21 cellular contexts compared by ENCODE assay signal in genomic region chr10:72099054-72099921, GRCh38. TPM values are rescaled to one million over a fixed set of nuclear protein-coding genes. Genes with fewer than 3 reads are reported as not detected.
DNase-seq lines count a peak whose midpoint lies in the region; ATAC-seq, FAIRE-seq and TF ChIP-seq lines count a peak whose summit lies in the region.
"Had no signal": no experiment of that assay in that cellular context is flagged by ENCODE, and none has a peak within 500 bp of the region (broad histone marks: within the 10 kb centered on the region; RNA-seq: fewer than 3 reads in every experiment).

No MANE protein-coding gene starts in this region.

- H3K9me3 Mint-ChIP-seq in activated naive CD8-positive, alpha-beta T cell treated with anti-CD3 and anti-CD28 coated beads for 36 hours = peaks cover 4% of the 10 kb centered on the region
- no peaks in the 10 kb centered on the region for H3K9me3 Mint-ChIP-seq in type B pancreatic cell
- H3K9me3 Mint-ChIP-seq: activated CD8-positive, alpha-beta T cell treated with anti-CD3 and anti-CD28 coated beads for 36 hours; activated naive CD8-positive, alpha-beta T cell treated with anti-CD3 and anti-CD28 coated beads, Interleukin-2, amount 10 ng/mL, durations not matched to agents 7 days and 5 days; activated T-cell treated with anti-CD3 and anti-CD28 coated beads, Interleukin-2, amount 50 U/mL, for 24 hours; CD4-positive, CD25-positive, alpha-beta regulatory T cell; naive thymus-derived CD8-positive, alpha-beta T cell; stimulated activated memory B cell treated with anti-CD40 and anti-IgM and Interleukin-4, amounts not matched to agents 10 μg/mL and 1 μg/mL and 100 μg/mL, for 72 hours had no signal

- POLR2A ChIA-PET in HepG2 (lab: Yijun Ruan, JAX) = interaction anchor here (1.3 to 1.4 kb wide), 2 partner anchors 117 to 174 kb away, joined by 3 to 5 read pairs; partner anchors contain the start of gene ASCC1

- no peaks in the 10 kb centered on the region for H3K79me2 ChIP-seq in HepG2 (ENCODE audit: insufficient read depth, low read length)

- H2AFZ ChIP-seq in HepG2 (ENCODE audit: low read length) = no peak overlapping the region

- peaks cover 61% of the 10 kb centered on the region for H3K4me1 Mint-ChIP-seq in activated naive CD8-positive, alpha-beta T cell treated with anti-CD3 and anti-CD28 coated beads for 36 hours
- H3K4me1 Mint-ChIP-seq in type B pancreatic cell (ENCODE audit: unreplicated experiment) = peaks cover 30% of the 10 kb centered on the region

- H3K4me1 ChIP-seq in right atrium auricular region = peaks cover 0 to 19% of the 10 kb centered on the region in 2 donors
- peaks cover 65% of the 10 kb centered on the region for H3K4me1 ChIP-seq in HepG2 (ENCODE audit: insufficient read depth, low read length)
- H3K4me1 ChIP-seq: psoas muscle had no signal

- no peak for TF ChIP-seq EP300 in HepG2 (IDR thresholded peaks at IDR 0.05; ENCODE audit: low read depth in 2 of 2, low read length in 2 of 2)
- no peak for TF ChIP-seq EP300 in HepG2 (CRISPR knock-in tag; IDR thresholded peaks at IDR 0.05; ENCODE audit: borderline replicate concordance)

- CTCF ChIA-PET in HepG2 (lab: Yijun Ruan, JAX; ENCODE audit: low intra/inter-chr PET ratio, low total read pairs) = no interaction called here

- H3K9me3 ChIP-seq in right atrium auricular region (no peaks in the 10 kb centered on the region), HepG2 (ENCODE audit: low read length) (no peaks in the 10 kb centered on the region)
- H3K9me3 ChIP-seq: psoas muscle had no signal

- H3K36me3 Mint-ChIP-seq in activated naive CD8-positive, alpha-beta T cell treated with anti-CD3 and anti-CD28 coated beads for 36 hours = peaks cover 71% of the 10 kb centered on the region
- peaks cover 46% of the 10 kb centered on the region for H3K36me3 Mint-ChIP-seq in type B pancreatic cell

- no peak for ATAC-seq in left ventricle myocardium superior
- peak; percentile 8 for ATAC-seq in HepG2
- ATAC-seq in HG02973 (IDR thresholded peaks at IDR 0.05; ENCODE audit: unreplicated experiment) = no peak
- no peak for ATAC-seq in HG03095 (IDR thresholded peaks at IDR 0.05; ENCODE audit: unreplicated experiment)
- ATAC-seq: activated CD8-positive, alpha-beta T cell treated with anti-CD3 and anti-CD28 coated beads for 36 hours; naive thymus-derived CD8-positive, alpha-beta T cell; psoas muscle; Right ventricle myocardium inferior; stimulated activated memory B cell treated with anti-CD40 and anti-IgM and Interleukin-4, amounts not matched to agents 10 μg/mL and 1 μg/mL and 100 μg/mL, for 72 hours had no signal

- no peak overlapping the region for H3K4me3 Mint-ChIP-seq in activated naive CD8-positive, alpha-beta T cell treated with anti-CD3 and anti-CD28 coated beads for 36 hours
- no peak overlapping the region for H3K4me3 Mint-ChIP-seq in type B pancreatic cell
- H3K4me3 Mint-ChIP-seq: activated CD8-positive, alpha-beta T cell treated with anti-CD3 and anti-CD28 coated beads for 36 hours; activated naive CD8-positive, alpha-beta T cell treated with anti-CD3 and anti-CD28 coated beads, Interleukin-2, amount 10 ng/mL, durations not matched to agents 7 days and 5 days; activated T-cell treated with anti-CD3 and anti-CD28 coated beads, Interleukin-2, amount 50 U/mL, for 24 hours; CD4-positive, CD25-positive, alpha-beta regulatory T cell; naive thymus-derived CD8-positive, alpha-beta T cell; stimulated activated memory B cell treated with anti-CD40 and anti-IgM and Interleukin-4, amounts not matched to agents 10 μg/mL and 1 μg/mL and 100 μg/mL, for 72 hours had no signal

- DNase-seq in right atrium auricular region (ENCODE audit: low spot score) (no peak), left ventricle myocardium superior (no peak), HepG2 (ENCODE audit: low spot score) (peak; percentile 28), type B pancreatic cell (ENCODE audit: extremely low spot score, unreplicated experiment) (no peak), NCI-H524 (lab: John Stamatoyannopoulos, UW) (no peak)
- no peak for DNase-seq in activated naive CD8-positive, alpha-beta T cell treated with anti-CD3 and anti-CD28 coated beads for 36 hours
- DNase-seq: activated CD8-positive, alpha-beta T cell treated with anti-CD3 and anti-CD28 coated beads for 36 hours; activated naive CD8-positive, alpha-beta T cell treated with anti-CD3 and anti-CD28 coated beads, Interleukin-2, amount 10 ng/mL, durations not matched to agents 7 days and 5 days; activated T-cell treated with anti-CD3 and anti-CD28 coated beads, Interleukin-2, amount 50 U/mL, for 24 hours; CD4-positive, CD25-positive, alpha-beta regulatory T cell; naive thymus-derived CD8-positive, alpha-beta T cell; NCI-H187; NK-92 treated with Interleukin-12 subunit alpha and Interleukin-12 subunit beta, amount 100 ng/mL, for 24 hours; psoas muscle; T-helper 1 cell; trophoblast cell had no signal

- H3K27ac ChIP-seq in right atrium auricular region (peak overlapping the region; percentile 64 to 86), HepG2 (ENCODE audit: extremely low read length, insufficient read depth, low read length) (peak overlapping the region; percentile 93)
- H3K27ac ChIP-seq: psoas muscle had no signal

- BruUV-seq in HepG2 (replicated peaks; lab: Mats Ljungman, UMichigan) = TSS peak; percentile 78

- TF ChIP-seq POLR2A in HepG2 (IDR thresholded peaks at IDR 0.05; ENCODE audit: insufficient read depth in 1 of 2, low read depth in 2 of 2, low read length in 2 of 2) = no peak

- peak overlapping the region; percentile 47 for H3K27ac Mint-ChIP-seq in activated naive CD8-positive, alpha-beta T cell treated with anti-CD3 and anti-CD28 coated beads for 36 hours
- H3K27ac Mint-ChIP-seq in type B pancreatic cell = peak overlapping the region; percentile 61
- H3K27ac Mint-ChIP-seq: activated CD8-positive, alpha-beta T cell treated with anti-CD3 and anti-CD28 coated beads for 36 hours; activated naive CD8-positive, alpha-beta T cell treated with anti-CD3 and anti-CD28 coated beads, Interleukin-2, amount 10 ng/mL, durations not matched to agents 7 days and 5 days; activated T-cell treated with anti-CD3 and anti-CD28 coated beads, Interleukin-2, amount 50 U/mL, for 24 hours; stimulated activated memory B cell treated with anti-CD40 and anti-IgM and Interleukin-4, amounts not matched to agents 10 μg/mL and 1 μg/mL and 100 μg/mL, for 72 hours had no signal

- H3K27me3 ChIP-seq in right atrium auricular region (no peaks in the 10 kb centered on the region), HepG2 (ENCODE audit: control insufficient read depth in 1 of 2, insufficient read depth in 2 of 2, low read length in 2 of 2) (no peaks in the 10 kb centered on the region)

- FAIRE-seq in HepG2 (lab: Jason Lieb, UNC) = no peak

- 74% methylated on average over 15 of the region's 15 CpGs for WGBS in HepG2 (ENCODE audit: low lambda C conversion rate)

- in situ Hi-C loops in HepG2 (cut with HindIII; ENCODE audit: extremely low pct_ligation_motif_present, low pct_unique_long_range_greater_than_20kb) = loop anchor here (25.0 kb wide), 1 partner anchor 238 kb away; no protein-coding TSS in a partner anchor

- peak overlapping the region; percentile 74 for H3K9ac ChIP-seq in HepG2 (ENCODE audit: insufficient read depth, low read depth, low read length)

- TF ChIP-seq CTCF in right atrium auricular region (IDR thresholded peaks at IDR 0.05) (no peak), HepG2 (CRISPR knock-in tag; IDR thresholded peaks at IDR 0.05) (no peak), type B pancreatic cell (conservative IDR thresholded peaks at IDR 0.05) (no peak)

- H3K27me3 Mint-ChIP-seq in activated naive CD8-positive, alpha-beta T cell treated with anti-CD3 and anti-CD28 coated beads for 36 hours = no peaks in the 10 kb centered on the region
- no peaks in the 10 kb centered on the region for H3K27me3 Mint-ChIP-seq in type B pancreatic cell
- H3K27me3 Mint-ChIP-seq: activated CD8-positive, alpha-beta T cell treated with anti-CD3 and anti-CD28 coated beads for 36 hours; activated naive CD8-positive, alpha-beta T cell treated with anti-CD3 and anti-CD28 coated beads, Interleukin-2, amount 10 ng/mL, durations not matched to agents 7 days and 5 days; activated T-cell treated with anti-CD3 and anti-CD28 coated beads, Interleukin-2, amount 50 U/mL, for 24 hours; CD4-positive, CD25-positive, alpha-beta regulatory T cell; naive thymus-derived CD8-positive, alpha-beta T cell; stimulated activated memory B cell treated with anti-CD40 and anti-IgM and Interleukin-4, amounts not matched to agents 10 μg/mL and 1 μg/mL and 100 μg/mL, for 72 hours had no signal

- no peak overlapping the region for H3K4me3 ChIP-seq in right atrium auricular region
- H3K4me3 ChIP-seq in HepG2 (replicated peaks in 1 of 3; ENCODE audit: insufficient read depth in 1 of 3, low read depth in 2 of 3, low read length in 3 of 3) = peak overlapping the region in 2 of 3 experiments; percentile 15 to 26; a peak in 1 of 6 replicates
- H3K4me3 ChIP-seq: lung, psoas muscle had no signal

- no peaks in the 10 kb centered on the region for H4K20me1 ChIP-seq in HepG2 (ENCODE audit: insufficient read depth, low read length)

- no peak for TF ChIP-seq RAD21 in HepG2 (CRISPR knock-in tag; IDR thresholded peaks at IDR 0.05)

- intact Hi-C loops in left ventricle myocardium superior (cut with micrococcal nuclease) (no loop called here), HepG2 (cut with micrococcal nuclease; ENCODE audit: unreplicated experiment) (no loop called here)

- peaks cover 31% of the 10 kb centered on the region for H3K36me3 ChIP-seq in right atrium auricular region
- peaks cover 3 to 22% of the 10 kb centered on the region in 2 experiments; a peak in 4 of 5 replicates for H3K36me3 ChIP-seq in HepG2 (replicated peaks in 1 of 2; ENCODE audit: control insufficient read depth in 1 of 2, insufficient read depth in 2 of 2, low read length in 2 of 2)

- peak overlapping the region; percentile 66 for H3K4me2 ChIP-seq in HepG2 (ENCODE audit: low read depth, low read length)

RNA-seq across cellular contexts. Expression of gene SPOCK2, which starts 10.9 kb away (rescaled TPM):
- 10 to 100 TPM; 19.3 to 19.8 TPM for total RNA-seq in right atrium auricular region
- total RNA-seq in left ventricle myocardium superior = 12.7 TPM
- total RNA-seq in activated naive CD8-positive, alpha-beta T cell treated with anti-CD3 and anti-CD28 coated beads for 36 hours = 100 to 1,000 TPM; 136 to 142 TPM
- total RNA-seq in HepG2 (2016; rRNA removed; fragmentation: Illumina TruSeq; extraction: Trizol) = 4.7 and 8.6 TPM in 2 replicates
- 1.9 and 2.3 TPM in 2 replicates for total RNA-seq in HepG2 (2016; cell fraction: cytosol; rRNA removed; fragmentation: Illumina TruSeq; extraction: Trizol; ENCODE audit: low read depth)
- 5.6 and 7.5 TPM in 2 replicates for total RNA-seq in HepG2 (2016; cell fraction: insoluble cytoplasmic fraction; rRNA removed; fragmentation: Illumina TruSeq; extraction: Trizol)
- total RNA-seq in HepG2 (2016; cell fraction: membrane; rRNA removed; fragmentation: Illumina TruSeq; extraction: Trizol) = 4.9 and 6.3 TPM in 2 replicates
- 4.5 and 7.0 TPM in 2 replicates for total RNA-seq in HepG2 (2016; cell fraction: nucleus; rRNA removed; fragmentation: Illumina TruSeq; extraction: Trizol)
- polyA plus RNA-seq in HepG2 (2011; rRNA removed) = 30.6 and 49.8 TPM in 2 replicates
- 36.8 and 39.8 TPM in 2 replicates for polyA plus RNA-seq in HepG2 (2011; cell fraction: cytosol; rRNA removed)
- 38.0 and 46.6 TPM in 2 replicates for polyA plus RNA-seq in HepG2 (2011; cell fraction: nucleus; rRNA removed)
- polyA plus RNA-seq in HepG2 (2012) = 3.4 and 5.3 TPM in 2 replicates
- polyA plus RNA-seq in HepG2 (2016; cell fraction: cytosol; fragmentation: Illumina TruSeq; extraction: Trizol; ENCODE audit: low read depth) = 2.4 and 2.5 TPM in 2 replicates
- polyA plus RNA-seq in HepG2 (2016; cell fraction: insoluble cytoplasmic fraction; fragmentation: Illumina TruSeq; extraction: Trizol; ENCODE audit: low read depth) = 4.6 and 4.7 TPM in 2 replicates
- 3.8 and 5.6 TPM in 2 replicates for polyA plus RNA-seq in HepG2 (2016; cell fraction: membrane; fragmentation: Illumina TruSeq; extraction: Trizol; ENCODE audit: low read depth)
- polyA plus RNA-seq in HepG2 (2016; cell fraction: nucleus; fragmentation: Illumina TruSeq; extraction: Trizol; ENCODE audit: insufficient read depth, low read depth) = 12.2 and 13.8 TPM in 2 replicates
- 2.5 and 69.1 TPM in 2 replicates for polyA minus RNA-seq in HepG2 (2011; rRNA and poly(A)+ RNA removed; ENCODE audit: low replicate concordance)
- polyA minus RNA-seq in HepG2 (2011; cell fraction: cytosol; rRNA and poly(A)+ RNA removed) = 20.4 and 35.1 TPM in 2 replicates
- 8.9 and 15.5 TPM in 2 replicates for polyA minus RNA-seq in HepG2 (2011; cell fraction: nucleus; rRNA and poly(A)+ RNA removed)
- total RNA-seq in type B pancreatic cell (ENCODE audit: low replicate concordance) = 13.8 TPM in 2 replicates

Comparison
In these comparisons a context has a peak if more than half of its experiments do, and no peak if none do; other contexts are left out.
1. H3K4me3 ChIP-seq: peak in HepG2 (2 of 3); none in right atrium auricular region (0 of 2).